ENCODE assay signal across 9 cellular contexts in the genomic region with DNA sequence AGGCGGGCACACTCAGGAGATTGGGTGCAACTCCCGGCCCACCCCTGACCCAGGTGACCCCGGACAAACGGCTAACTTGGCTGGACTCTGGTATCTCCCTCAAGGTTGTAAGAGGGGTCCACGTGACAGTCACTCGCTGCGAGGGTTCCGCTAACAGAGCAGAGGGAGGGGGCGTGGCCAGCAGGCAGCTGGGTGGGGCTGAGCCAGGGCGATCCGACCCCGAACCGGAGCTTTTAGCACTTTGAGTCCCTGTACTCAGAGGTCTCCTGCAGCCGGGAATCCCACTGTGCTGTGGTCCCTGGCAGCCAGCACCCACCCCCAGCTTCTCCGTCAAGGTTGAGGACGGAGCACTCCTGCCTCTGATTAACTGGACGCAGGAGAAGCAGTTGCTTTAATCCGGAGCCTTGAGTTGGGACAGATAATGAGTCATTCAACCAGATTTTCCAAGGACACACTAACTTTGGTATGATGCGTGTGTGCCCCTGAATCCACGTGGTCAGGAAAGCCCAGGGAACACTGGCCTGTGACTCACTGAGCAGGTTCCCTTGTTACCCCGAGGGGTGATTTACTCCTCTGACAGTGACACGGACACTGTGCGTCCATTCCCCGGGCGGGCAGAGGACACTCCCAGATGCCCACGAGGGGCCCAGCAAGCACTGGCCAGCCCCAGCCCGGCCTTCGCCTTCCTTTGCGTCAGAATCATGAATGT. TPM values are rescaled to one million over a fixed set of nuclear protein-coding genes. Genes with fewer than 3 reads are reported as not detected.
DNase-seq lines count a peak whose midpoint lies in the region; ATAC-seq, FAIRE-seq and TF ChIP-seq lines count a peak whose summit lies in the region.
"Had no signal": no experiment of that assay in that cellular context is flagged by ENCODE, and none has a peak within 500 bp of the region (broad histone marks: within the 10 kb centered on the region; RNA-seq: fewer than 3 reads in every experiment).

No MANE protein-coding gene starts in this region.

- peak overlapping the region; percentile 71 for H3K4me2 ChIP-seq in A549

- H3K4me1 ChIP-seq in A549 (peaks cover 4% of the 10 kb centered on the region; the same call in 1 of the 3 replicates), HEK293 (ENCODE audit: control insufficient read depth, insufficient read depth, low read length) (no peaks in the 10 kb centered on the region), adrenal gland (replicated peaks in 1 of 2) (peaks cover 0 to 5% of the 10 kb centered on the region in 2 donors), kidney (ENCODE audit: control insufficient read depth in 1 of 2, insufficient read depth in 1 of 2, low read depth in 1 of 2, low read length in 2 of 2) (peaks cover 0 to 3% of the 10 kb centered on the region in 2 donors), vagina (no peaks in the 10 kb centered on the region)

- H3K9me3 ChIP-seq in A549 (no peaks in the 10 kb centered on the region), HEK293 (ENCODE audit: control insufficient read depth, insufficient read depth, low read depth, low read length) (no peaks in the 10 kb centered on the region), adrenal gland (replicated peaks in 1 of 3) (no peaks in the 10 kb centered on the region), kidney (ENCODE audit: control insufficient read depth in 1 of 2, low read length in 2 of 2) (no peaks in the 10 kb centered on the region), vagina (no peaks in the 10 kb centered on the region)

- CTCF ChIA-PET in A549 (lab: Yijun Ruan, JAX), result no interaction called here
- CTCF ChIA-PET in HEK293 (lab: Yijun Ruan, JAX), result no interaction called here

- intact Hi-C loops in adrenal gland (cut with DNase I) (no loop called here), kidney (cut with DNase I) (no loop called here), vagina (cut with DNase I) (no loop called here)

- H3K27me3 ChIP-seq in adrenal gland, result no peaks in the 10 kb centered on the region
- H3K27me3 ChIP-seq in vagina, result no peaks in the 10 kb centered on the region

- H3K4me3 ChIP-seq in A549, result peak overlapping the region; percentile 28; the same call in 2 of the 3 replicates
- peak overlapping the region; percentile 29; the same call in 1 of the 2 replicates for H3K4me3 ChIP-seq in HEK293 (ENCODE audit: low read depth, low read length)
- H3K4me3 ChIP-seq in adrenal gland, result peak overlapping the region in 1 of 4 donors; percentile 43
- H3K4me3 ChIP-seq in kidney (ENCODE audit: low read length in 2 of 2), result peak overlapping the region in 1 of 2 donors; percentile 2
- H3K4me3 ChIP-seq in vagina, result no peak overlapping the region

- no peak for TF ChIP-seq EP300 in A549 (IDR thresholded peaks at IDR 0.05)

- peak; percentile 24 to 52 for DNase-seq in A549 (ENCODE audit: low read depth in 1 of 2, low spot score in 1 of 2)
- DNase-seq in adrenal gland, result peak; percentile 88 to 96 (median 95)
- DNase-seq in kidney, result peak; percentile 77
- no peak for DNase-seq in cerebellar cortex (ENCODE audit: low spot score)
- DNase-seq in GM10266 (ENCODE audit: extremely low spot score), result no peak
- DNase-seq in vagina (ENCODE audit: extremely low spot score in 2 of 2), result no peak
- DNase-seq: NCI-H446 treated with DMSO at 0.1 percent for 48 hours had no signal

- ATAC-seq in A549 (peak; percentile 59 to 74), GM21526 (IDR thresholded peaks at IDR 0.05; ENCODE audit: low FRiP score, unreplicated experiment) (no peak)

- H3K9ac ChIP-seq in kidney (ENCODE audit: low read length in 2 of 2), result no peak overlapping the region

- TF ChIP-seq CTCF in A549 (IDR thresholded peaks at IDR 0.05), result no peak
- TF ChIP-seq CTCF in HEK293 (tag by site-specific recombination; IDR thresholded peaks at IDR 0.05), result no peak
- no peak for TF ChIP-seq CTCF in adrenal gland (IDR thresholded peaks at IDR 0.05)
- no peak for TF ChIP-seq CTCF in kidney (IDR thresholded peaks at IDR 0.05; ENCODE audit: borderline replicate concordance, extremely low read depth, insufficient read depth)
- TF ChIP-seq CTCF in GM10266 (IDR thresholded peaks at IDR 0.05; ENCODE audit: control insufficient read depth, insufficient read depth, low read depth, missing control alignments), result no peak
- TF ChIP-seq CTCF in vagina (IDR thresholded peaks at IDR 0.05), result no peak

- FAIRE-seq in A549 (lab: Jason Lieb, UNC) (no peak), kidney (lab: Jason Lieb, UNC) (no peak)

- H3K36me3 ChIP-seq in HEK293 (ENCODE audit: control insufficient read depth in 2 of 2, insufficient read depth in 1 of 2, low read length in 2 of 2), result no peaks in the 10 kb centered on the region
- no peaks in the 10 kb centered on the region for H3K36me3 ChIP-seq in adrenal gland (replicated peaks in 1 of 2)
- no peaks in the 10 kb centered on the region for H3K36me3 ChIP-seq in kidney (ENCODE audit: control insufficient read depth in 1 of 2, insufficient read depth in 2 of 2, low read length in 2 of 2)
- no peaks in the 10 kb centered on the region for H3K36me3 ChIP-seq in vagina

- TF ChIP-seq POLR2A in A549 (IDR thresholded peaks at IDR 0.05; ENCODE audit: low read length) (no peak), adrenal gland (IDR thresholded peaks at IDR 0.05) (peak; percentile 16 to 77), vagina (IDR thresholded peaks at IDR 0.05) (no peak)

- POLR2A ChIA-PET in A549 (lab: Yijun Ruan, JAX) (no interaction called here), HEK293 (lab: Yijun Ruan, JAX) (no interaction called here)

- H3K27ac ChIP-seq in A549 (no peak overlapping the region), HEK293 (ENCODE audit: extremely low read depth, low read depth, low read length) (no peak overlapping the region), adrenal gland (peak overlapping the region; percentile 78 to 96 (median 90)), kidney (ENCODE audit: low read depth in 2 of 2, low read length in 2 of 2) (no peak overlapping the region), vagina (no peak overlapping the region)

- no peak for TF ChIP-seq RAD21 in A549 (conservative IDR thresholded peaks at IDR 0.05 in 1 of 2, IDR thresholded peaks at IDR 0.05 in 1 of 2)

- WGBS in A549 (ENCODE audit: missing lambda C conversion rate), result 17% methylated on average over 14 of the region's 29 CpGs
- 17 to 27% (median 22%) methylated on average over 18 to 29 of the region's 29 CpGs for WGBS in adrenal gland, 4 donors

TF ChIP-seq in A549, 52 proteins besides CTCF, POLR2A, EP300 and RAD21:
- TF ChIP-seq JUNB (IDR thresholded peaks at IDR 0.05) (no peak), RNF2 (IDR thresholded peaks at IDR 0.05; ENCODE audit: borderline replicate concordance, low read depth) (no peak), POLR2AphosphoS2 (conservative IDR thresholded peaks at IDR 0.05; ENCODE audit: low read length) (no peak), FOSL2 (IDR thresholded peaks at IDR 0.05) (no peak), FOSL2 (CRISPR knock-in tag; IDR thresholded peaks at IDR 0.05) (peak; percentile 26; the same call in 1 of the 2 replicates), HDAC2 (IDR thresholded peaks at IDR 0.05) (no peak), PHF8 (IDR thresholded peaks at IDR 0.05; ENCODE audit: borderline replicate concordance, low read depth) (no peak)
- TF ChIP-seq, protein P1, sequence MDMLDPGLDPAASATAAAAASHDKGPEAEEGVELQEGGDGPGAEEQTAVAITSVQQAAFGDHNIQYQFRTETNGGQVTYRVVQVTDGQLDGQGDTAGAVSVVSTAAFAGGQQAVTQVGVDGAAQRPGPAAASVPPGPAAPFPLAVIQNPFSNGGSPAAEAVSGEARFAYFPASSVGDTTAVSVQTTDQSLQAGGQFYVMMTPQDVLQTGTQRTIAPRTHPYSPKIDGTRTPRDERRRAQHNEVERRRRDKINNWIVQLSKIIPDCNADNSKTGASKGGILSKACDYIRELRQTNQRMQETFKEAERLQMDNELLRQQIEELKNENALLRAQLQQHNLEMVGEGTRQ (IDR thresholded peaks at IDR 0.05), result 0 out of 2 replicates have a peak, but pooled peaks have one; percentile 10

TF ChIP-seq in HEK293, 187 proteins besides CTCF, POLR2A, EP300 and RAD21 (continues in another document):
- TF ChIP-seq ZNF585B (tag by site-specific recombination; IDR thresholded peaks at IDR 0.05) (no peak), ZNF132 (tag by site-specific recombination; IDR thresholded peaks at IDR 0.05; ENCODE audit: borderline replicate concordance) (no peak), ZNF324 (tag by site-specific recombination; IDR thresholded peaks at IDR 0.05) (no peak)

RNA-seq across cellular contexts. Expression of a gene that starts 16.8 kb away (rescaled TPM):
- 2.9 and 3.2 TPM in 2 replicates for polyA plus RNA-seq in A549 (2011; rRNA removed)
- polyA plus RNA-seq in A549 (2012; cell fraction: cytosol; rRNA removed), result 6.3 and 6.7 TPM in 2 replicates
- 5.8 and 6.5 TPM in 2 replicates for polyA plus RNA-seq in A549 (2012; cell fraction: nucleus; rRNA removed)
- polyA plus RNA-seq in A549 (2017; fragmentation: RNase III; extraction: RNeasy Plus Mini Kit Qiagen cat#74134 plus additional on column Dnase treatment), result 5.1 to 7.2 TPM (median 5.5 TPM) in 3 replicates
- 1.1 and 1.4 TPM in 2 replicates for polyA minus RNA-seq in A549 (2011; rRNA and poly(A)+ RNA removed)
- total RNA-seq in adrenal gland, result 10 to 100 TPM in 5 of 8 donors, 1 to 10 TPM in 3; 3.1 to 16.0 (median 11.3) TPM
- 10 to 100 TPM in 2 of 3 donors, 1 to 10 TPM in 1; 1.5 to 28.3 (median 17.3) TPM for polyA plus RNA-seq in adrenal gland
- total RNA-seq in kidney, result 11.5 TPM
- polyA plus RNA-seq in kidney (ENCODE audit: insufficient read depth, low read depth, low replicate concordance), result 2.0 TPM
- 2.2 TPM for total RNA-seq in vagina

RNA-seq across cellular contexts. Expression of a gene that starts 31.0 kb away (rescaled TPM):
- 3.2 and 3.4 TPM in 2 replicates for polyA plus RNA-seq in A549 (2011; rRNA removed)
- polyA plus RNA-seq in A549 (2012; cell fraction: cytosol; rRNA removed), result 7.5 and 10.7 TPM in 2 replicates
- polyA plus RNA-seq in A549 (2012; cell fraction: nucleus; rRNA removed), result 38.4 and 40.3 TPM in 2 replicates
- 5.8 to 8.1 TPM (median 7.1 TPM) in 3 replicates for polyA plus RNA-seq in A549 (2017; fragmentation: RNase III; extraction: RNeasy Plus Mini Kit Qiagen cat#74134 plus additional on column Dnase treatment)
- 1.2 and 1.3 TPM in 2 replicates for polyA minus RNA-seq in A549 (2011; rRNA and poly(A)+ RNA removed)
- total RNA-seq in adrenal gland, result 10 to 100 TPM; 15.5 to 73.5 (median 37.0) TPM
- 100 to 1,000 TPM in 2 of 3 donors, 1 to 10 TPM in 1; 1.4 to 149 (median 116) TPM for polyA plus RNA-seq in adrenal gland
- total RNA-seq in kidney, result 23.3 TPM
- 45.3 TPM for polyA plus RNA-seq in kidney (ENCODE audit: insufficient read depth, low read depth, low replicate concordance)
- 24.3 TPM for total RNA-seq in vagina

Comparison
In these comparisons a context has a peak if more than half of its experiments do, and no peak if none do; other contexts are left out.
1. DNase-seq: peak in A549 (2 of 2), adrenal gland (7 of 7) and kidney (single experiment); none in cerebellar cortex (single experiment), GM10266 (single experiment) and vagina (0 of 2).
2. H3K27ac ChIP-seq: peak in adrenal gland (5 of 5); none in A549 (0 of 2), HEK293 (single experiment), kidney (0 of 2) and vagina (single experiment).
3. H3K4me3 ChIP-seq: peak in A549 (single experiment) and HEK293 (single experiment); none in vagina (0 of 2).
4. POLR2A ChIP-seq: peak in adrenal gland (2 of 2); none in A549 (single experiment) and vagina (0 of 2).